25 cellular contexts compared by ENCODE assay signal in the genomic region with DNA sequence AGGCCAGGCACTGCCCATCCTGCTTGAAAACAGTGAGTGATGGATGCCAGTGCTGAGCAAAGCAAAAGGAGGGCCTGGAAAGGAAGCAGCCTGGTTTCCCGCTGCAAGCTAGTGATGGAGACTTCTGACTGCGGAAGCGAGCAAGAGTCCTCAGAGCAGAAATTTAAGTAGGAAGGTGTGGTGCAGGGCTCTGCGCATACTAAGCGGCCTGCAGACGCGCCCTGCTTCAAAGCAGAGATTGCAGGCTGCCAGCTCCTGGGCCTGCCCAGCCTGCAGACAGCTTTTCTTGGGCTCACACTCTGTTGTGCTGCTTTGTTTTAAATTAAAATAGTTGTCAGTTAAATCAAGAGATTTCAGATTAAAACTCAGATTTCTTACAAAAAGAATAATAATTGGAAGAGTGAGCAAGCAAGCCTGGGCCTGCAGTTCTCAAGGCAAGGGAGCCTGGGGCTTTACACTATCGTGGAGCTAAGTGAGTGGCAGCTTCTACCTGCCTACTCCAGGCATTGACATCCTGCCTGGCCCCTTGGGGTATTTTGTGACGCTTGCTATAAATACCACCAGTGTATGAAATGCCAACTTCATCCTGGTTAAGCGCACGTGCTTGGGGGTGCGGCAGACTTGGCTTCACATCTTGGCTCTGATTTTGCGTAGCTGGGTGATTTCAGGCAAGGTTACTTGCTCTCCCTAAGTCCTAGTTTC.
"Had no signal": no experiment of that assay in that cellular context is flagged by ENCODE, and none has a peak within 500 bp of the region (broad histone marks: within the 10 kb centered on the region; RNA-seq: fewer than 3 reads in every experiment).

No MANE protein-coding gene starts in this region.

- H3K9me3 ChIP-seq: upper lobe of left lung, vagina had no signal

- H3K27ac ChIP-seq: cardiac muscle cell, coronary artery, skin epidermis, upper lobe of left lung, vagina had no signal

- H3K27me3 Mint-ChIP-seq: activated CD4-positive, alpha-beta memory T cell treated with anti-CD3 and anti-CD28 coated beads, Interleukin-2, amount 10 ng/mL, durations not matched to agents 7 days and 5 days; activated CD4-positive, alpha-beta T cell treated with anti-CD3 and anti-CD28 coated beads, Interleukin-2, amount 10 ng/mL, durations not matched to agents 7 days and 5 days; activated T-cell treated with anti-CD3 and anti-CD28 coated beads, Interleukin-2, amount 50 U/mL, for 24 hours; naive thymus-derived CD4-positive, alpha-beta T cell; stimulated activated naive CD8-positive, alpha-beta T cell treated with anti-CD3 and anti-CD28 coated beads, Interleukin-15, amount 100 ng/mL, for 72 hours had no signal

- DNase-seq: activated CD4-positive, alpha-beta memory T cell treated with anti-CD3 and anti-CD28 coated beads, Interleukin-2, amount 10 ng/mL, durations not matched to agents 7 days and 5 days; activated CD4-positive, alpha-beta T cell treated with anti-CD3 and anti-CD28 coated beads, Interleukin-2, amount 10 ng/mL, durations not matched to agents 7 days and 5 days; activated CD4-positive, CD25-positive, alpha-beta regulatory T cell treated with anti-CD3 and anti-CD28 coated beads, Interleukin-2, amount 50 U/mL, for 72 hours; activated CD8-positive, alpha-beta memory T cell treated with anti-CD3 and anti-CD28 coated beads, Interleukin-2, amount 50 U/mL, for 48 hours; activated gamma-delta T cell treated with Interleukin-2 at 50 U/mL for 16 hours; activated naive CD4-positive, alpha-beta T cell treated with anti-CD3 and anti-CD28 coated beads, Interleukin-2, amount 50 U/mL, for 16 hours; activated T-cell treated with anti-CD3 and anti-CD28 coated beads, Interleukin-2, amount 50 U/mL, for 24 hours; effector memory CD4-positive, alpha-beta T cell; hippocampal formation; left cardiac atrium; naive thymus-derived CD4-positive, alpha-beta T cell; stimulated activated CD4-positive, alpha-beta T cell treated with anti-CD3 and anti-CD28 coated beads, Interleukin-12 subunit alpha, Interleukin-12 subunit beta, amount 100 ng/mL, for 4 hours; stimulated activated CD4-positive, alpha-beta T cell treated with anti-CD3 and anti-CD28 coated beads, Interleukin-4, amount 100 ng/mL, for 24 hours; stimulated activated naive CD8-positive, alpha-beta T cell treated with anti-CD3 and anti-CD28 coated beads, Interleukin-15, amount 100 ng/mL, for 72 hours; substantia nigra; T-helper 2 cell had no signal

- H3K36me3 Mint-ChIP-seq: mesothelial cell of epicardium; stimulated activated effector memory CD8-positive, alpha-beta T cell treated with anti-CD3 and anti-CD28 coated beads, Interleukin-12 subunit alpha, Interleukin-12 subunit beta, amount 100 ng/mL, for 72 hours had no signal

- H3K27me3 ChIP-seq: cardiac muscle cell, dorsolateral prefrontal cortex, upper lobe of left lung, vagina had no signal

- H3K27ac Mint-ChIP-seq: activated CD4-positive, alpha-beta memory T cell treated with anti-CD3 and anti-CD28 coated beads, Interleukin-2, amount 10 ng/mL, durations not matched to agents 7 days and 5 days; activated CD4-positive, alpha-beta T cell treated with anti-CD3 and anti-CD28 coated beads, Interleukin-2, amount 10 ng/mL, durations not matched to agents 7 days and 5 days; activated T-cell treated with anti-CD3 and anti-CD28 coated beads, Interleukin-2, amount 50 U/mL, for 24 hours; mesothelial cell of epicardium; stimulated activated effector memory CD8-positive, alpha-beta T cell treated with anti-CD3 and anti-CD28 coated beads, Interleukin-12 subunit alpha, Interleukin-12 subunit beta, amount 100 ng/mL, for 72 hours; stimulated activated naive CD8-positive, alpha-beta T cell treated with anti-CD3 and anti-CD28 coated beads, Interleukin-15, amount 100 ng/mL, for 72 hours had no signal

- H3K4me3 ChIP-seq: cardiac muscle cell, coronary artery, dorsolateral prefrontal cortex, skin epidermis, upper lobe of left lung, vagina had no signal

- H3K4me1 Mint-ChIP-seq: mesothelial cell of epicardium had no signal

- H3K4me3 Mint-ChIP-seq: activated CD4-positive, alpha-beta memory T cell treated with anti-CD3 and anti-CD28 coated beads, Interleukin-2, amount 10 ng/mL, durations not matched to agents 7 days and 5 days; activated CD4-positive, alpha-beta T cell treated with anti-CD3 and anti-CD28 coated beads, Interleukin-2, amount 10 ng/mL, durations not matched to agents 7 days and 5 days; activated T-cell treated with anti-CD3 and anti-CD28 coated beads, Interleukin-2, amount 50 U/mL, for 24 hours; mesothelial cell of epicardium; stimulated activated effector memory CD8-positive, alpha-beta T cell treated with anti-CD3 and anti-CD28 coated beads, Interleukin-12 subunit alpha, Interleukin-12 subunit beta, amount 100 ng/mL, for 72 hours; stimulated activated naive CD8-positive, alpha-beta T cell treated with anti-CD3 and anti-CD28 coated beads, Interleukin-15, amount 100 ng/mL, for 72 hours had no signal

- ATAC-seq: naive thymus-derived CD4-positive, alpha-beta T cell; sciatic nerve had no signal

- H3K9me3 Mint-ChIP-seq: activated CD4-positive, alpha-beta memory T cell treated with anti-CD3 and anti-CD28 coated beads, Interleukin-2, amount 10 ng/mL, durations not matched to agents 7 days and 5 days; activated CD4-positive, alpha-beta T cell treated with anti-CD3 and anti-CD28 coated beads, Interleukin-2, amount 10 ng/mL, durations not matched to agents 7 days and 5 days; activated T-cell treated with anti-CD3 and anti-CD28 coated beads, Interleukin-2, amount 50 U/mL, for 24 hours; mesothelial cell of epicardium; stimulated activated effector memory CD8-positive, alpha-beta T cell treated with anti-CD3 and anti-CD28 coated beads, Interleukin-12 subunit alpha, Interleukin-12 subunit beta, amount 100 ng/mL, for 72 hours; stimulated activated naive CD8-positive, alpha-beta T cell treated with anti-CD3 and anti-CD28 coated beads, Interleukin-15, amount 100 ng/mL, for 72 hours had no signal

- H3K4me1 ChIP-seq: vagina had no signal

- H3K36me3 ChIP-seq: cardiac muscle cell, upper lobe of left lung, vagina had no signal
